ENCODE assay signal across 1 cellular context in the genomic region with DNA sequence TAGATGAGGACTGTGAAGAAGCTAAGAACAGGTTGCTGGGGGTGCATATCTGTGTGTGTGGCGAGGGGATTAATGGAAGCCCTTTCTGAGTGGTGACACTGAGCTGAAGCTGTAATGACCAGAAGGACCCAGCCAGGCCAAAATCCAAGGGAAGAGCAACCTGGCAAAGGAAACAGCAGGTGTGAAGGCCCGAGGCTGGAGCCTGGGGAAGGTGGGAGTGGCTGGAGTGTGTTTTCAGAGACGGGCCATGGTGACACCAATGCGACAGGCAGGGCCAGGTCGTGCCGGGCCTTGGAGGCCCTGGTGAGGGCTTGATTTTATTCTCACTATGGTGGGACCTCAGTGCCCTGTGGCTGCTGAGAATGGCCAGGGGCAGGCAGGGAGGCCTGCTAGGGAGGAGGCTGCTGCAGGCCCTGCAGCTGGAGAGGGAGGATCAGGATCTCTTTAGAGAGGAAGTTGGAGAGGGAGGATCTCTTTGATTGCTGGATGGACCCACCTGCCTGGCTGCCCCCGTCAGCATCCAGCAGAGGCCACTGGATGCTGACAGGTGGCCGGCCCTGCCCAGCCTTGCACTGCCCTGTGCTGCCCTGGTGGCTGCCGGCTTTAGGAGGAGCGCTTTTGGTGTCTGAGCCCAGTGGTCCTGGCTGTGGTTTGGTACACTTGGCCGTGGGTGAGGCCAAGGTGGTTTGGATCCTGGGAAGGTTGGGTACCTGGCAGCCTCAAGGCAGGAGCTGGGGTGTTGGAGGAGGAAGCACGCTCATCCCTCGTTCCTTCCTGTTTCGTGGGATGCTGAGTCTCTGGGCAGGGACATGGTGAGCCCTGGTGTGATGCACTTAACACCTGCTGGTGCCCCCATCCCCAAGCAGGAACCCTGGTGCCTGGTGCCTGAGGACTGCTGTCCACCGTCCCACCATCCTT.
TF ChIP-seq lines count a peak whose summit lies in the region.

No MANE protein-coding gene starts in this region.

TF ChIP-seq in IMR-90, 13 proteins besides CTCF, POLR2A, EP300 and RAD21:
- no peak for TF ChIP-seq MAZ (IDR thresholded peaks at IDR 0.05; ENCODE audit: borderline replicate concordance, low read depth, low read length)
- TF ChIP-seq BHLHE40 (IDR thresholded peaks at IDR 0.05; ENCODE audit: low read depth, low read length): no peak
- TF ChIP-seq FOS (IDR thresholded peaks at IDR 0.05; ENCODE audit: low read depth, low read length): no peak
- TF ChIP-seq MAFK (IDR thresholded peaks at IDR 0.05; ENCODE audit: low read depth, low read length): no peak
- TF ChIP-seq, protein P1, sequence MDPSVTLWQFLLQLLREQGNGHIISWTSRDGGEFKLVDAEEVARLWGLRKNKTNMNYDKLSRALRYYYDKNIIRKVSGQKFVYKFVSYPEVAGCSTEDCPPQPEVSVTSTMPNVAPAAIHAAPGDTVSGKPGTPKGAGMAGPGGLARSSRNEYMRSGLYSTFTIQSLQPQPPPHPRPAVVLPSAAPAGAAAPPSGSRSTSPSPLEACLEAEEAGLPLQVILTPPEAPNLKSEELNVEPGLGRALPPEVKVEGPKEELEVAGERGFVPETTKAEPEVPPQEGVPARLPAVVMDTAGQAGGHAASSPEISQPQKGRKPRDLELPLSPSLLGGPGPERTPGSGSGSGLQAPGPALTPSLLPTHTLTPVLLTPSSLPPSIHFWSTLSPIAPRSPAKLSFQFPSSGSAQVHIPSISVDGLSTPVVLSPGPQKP (IDR thresholded peaks at IDR 0.05; ENCODE audit: borderline replicate concordance, low read depth, low read length): no peak
- TF ChIP-seq MXI1 (IDR thresholded peaks at IDR 0.05; ENCODE audit: borderline replicate concordance, low read depth, low read length): no peak
- no peak for TF ChIP-seq CEBPB (IDR thresholded peaks at IDR 0.05; ENCODE audit: low read depth, low read length)
- TF ChIP-seq, protein P2, sequence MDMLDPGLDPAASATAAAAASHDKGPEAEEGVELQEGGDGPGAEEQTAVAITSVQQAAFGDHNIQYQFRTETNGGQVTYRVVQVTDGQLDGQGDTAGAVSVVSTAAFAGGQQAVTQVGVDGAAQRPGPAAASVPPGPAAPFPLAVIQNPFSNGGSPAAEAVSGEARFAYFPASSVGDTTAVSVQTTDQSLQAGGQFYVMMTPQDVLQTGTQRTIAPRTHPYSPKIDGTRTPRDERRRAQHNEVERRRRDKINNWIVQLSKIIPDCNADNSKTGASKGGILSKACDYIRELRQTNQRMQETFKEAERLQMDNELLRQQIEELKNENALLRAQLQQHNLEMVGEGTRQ (IDR thresholded peaks at IDR 0.05; ENCODE audit: low read depth, low read length): no peak
- no peak for TF ChIP-seq NFE2L2 (IDR thresholded peaks at IDR 0.05; ENCODE audit: low read depth, low read length)
- TF ChIP-seq SMC3 (IDR thresholded peaks at IDR 0.05; ENCODE audit: low read depth, low read length): no peak
- no peak for TF ChIP-seq RFX5 (IDR thresholded peaks at IDR 0.05; ENCODE audit: low read depth, low read length)
- no peak for TF ChIP-seq CHD1 (IDR thresholded peaks at IDR 0.05; ENCODE audit: low read depth, low read length)
- TF ChIP-seq RCOR1 (IDR thresholded peaks at IDR 0.05; ENCODE audit: insufficient replicate concordance, low read length): no peak
